ENCODE assay signal across 1 cellular context in the genomic region with DNA sequence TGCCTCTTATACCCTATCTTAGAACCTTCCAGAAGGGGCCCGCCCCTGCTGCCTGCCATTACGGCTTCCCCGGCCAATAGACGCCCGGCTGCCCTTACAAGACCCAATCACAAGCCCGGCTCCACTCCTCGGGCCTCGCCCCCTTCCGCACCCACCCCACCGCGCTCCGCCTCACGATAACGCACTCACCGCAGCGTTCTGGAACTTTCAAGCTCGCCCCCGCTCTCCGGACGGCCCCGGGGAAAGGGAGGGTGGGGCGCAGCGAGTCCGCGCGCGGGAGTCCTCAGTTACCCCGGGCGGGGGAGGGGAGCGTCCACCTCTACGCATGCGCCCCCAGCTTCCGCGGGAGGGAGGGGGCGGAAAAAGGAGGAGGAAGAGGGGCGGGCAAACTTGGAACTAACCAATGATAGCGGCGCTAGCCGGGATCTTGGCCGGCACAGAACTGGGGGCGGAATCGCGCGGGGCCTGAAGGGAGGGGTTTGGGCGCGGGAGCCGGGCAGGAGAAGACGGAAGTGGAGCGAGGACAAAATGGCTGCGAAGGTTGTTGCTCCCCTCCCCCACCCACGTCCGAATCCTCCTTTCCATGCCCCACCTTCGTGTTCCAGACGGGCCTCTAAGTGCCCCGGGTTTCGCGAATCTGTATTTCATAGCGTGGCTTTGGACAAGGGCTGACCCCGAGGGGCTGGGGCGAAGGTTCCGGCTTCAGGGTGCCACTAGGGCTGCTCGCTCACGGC.
A peak's percentile ranks its signal among the peaks of the same experiment; 100 is the strongest.
TF ChIP-seq lines count a peak whose summit lies in the region.

No MANE protein-coding gene starts in this region.

TF ChIP-seq in HepG2, 621 proteins besides CTCF, POLR2A, EP300 and RAD21 (continued from another document and continues in another):
- TF ChIP-seq, protein P1, sequence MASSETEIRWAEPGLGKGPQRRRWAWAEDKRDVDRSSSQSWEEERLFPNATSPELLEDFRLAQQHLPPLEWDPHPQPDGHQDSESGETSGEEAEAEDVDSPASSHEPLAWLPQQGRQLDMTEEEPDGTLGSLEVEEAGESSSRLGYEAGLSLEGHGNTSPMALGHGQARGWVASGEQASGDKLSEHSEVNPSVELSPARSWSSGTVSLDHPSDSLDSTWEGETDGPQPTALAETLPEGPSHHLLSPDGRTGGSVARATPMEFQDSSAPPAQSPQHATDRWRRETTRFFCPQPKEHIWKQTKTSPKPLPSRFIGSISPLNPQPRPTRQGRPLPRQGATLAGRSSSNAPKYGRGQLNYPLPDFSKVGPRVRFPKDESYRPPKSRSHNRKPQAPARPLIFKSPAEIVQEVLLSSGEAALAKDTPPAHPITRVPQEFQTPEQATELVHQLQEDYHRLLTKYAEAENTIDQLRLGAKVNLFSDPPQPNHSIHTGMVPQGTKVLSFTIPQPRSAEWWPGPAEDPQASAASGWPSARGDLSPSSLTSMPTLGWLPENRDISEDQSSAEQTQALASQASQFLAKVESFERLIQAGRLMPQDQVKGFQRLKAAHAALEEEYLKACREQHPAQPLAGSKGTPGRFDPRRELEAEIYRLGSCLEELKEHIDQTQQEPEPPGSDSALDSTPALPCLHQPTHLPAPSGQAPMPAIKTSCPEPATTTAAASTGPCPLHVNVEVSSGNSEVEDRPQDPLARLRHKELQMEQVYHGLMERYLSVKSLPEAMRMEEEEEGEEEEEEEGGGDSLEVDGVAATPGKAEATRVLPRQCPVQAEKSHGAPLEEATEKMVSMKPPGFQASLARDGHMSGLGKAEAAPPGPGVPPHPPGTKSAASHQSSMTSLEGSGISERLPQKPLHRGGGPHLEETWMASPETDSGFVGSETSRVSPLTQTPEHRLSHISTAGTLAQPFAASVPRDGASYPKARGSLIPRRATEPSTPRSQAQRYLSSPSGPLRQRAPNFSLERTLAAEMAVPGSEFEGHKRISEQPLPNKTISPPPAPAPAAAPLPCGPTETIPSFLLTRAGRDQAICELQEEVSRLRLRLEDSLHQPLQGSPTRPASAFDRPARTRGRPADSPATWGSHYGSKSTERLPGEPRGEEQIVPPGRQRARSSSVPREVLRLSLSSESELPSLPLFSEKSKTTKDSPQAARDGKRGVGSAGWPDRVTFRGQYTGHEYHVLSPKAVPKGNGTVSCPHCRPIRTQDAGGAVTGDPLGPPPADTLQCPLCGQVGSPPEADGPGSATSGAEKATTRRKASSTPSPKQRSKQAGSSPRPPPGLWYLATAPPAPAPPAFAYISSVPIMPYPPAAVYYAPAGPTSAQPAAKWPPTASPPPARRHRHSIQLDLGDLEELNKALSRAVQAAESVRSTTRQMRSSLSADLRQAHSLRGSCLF (CRISPR knock-in tag; IDR thresholded peaks at IDR 0.05; ENCODE audit: borderline replicate concordance): no peak
- TF ChIP-seq CREM (IDR thresholded peaks at IDR 0.05) (peak; percentile 67), CREM (CRISPR knock-in tag; IDR thresholded peaks at IDR 0.05) (no peak), NR3C1 (CRISPR knock-in tag; IDR thresholded peaks at IDR 0.05) (no peak), MED1 (CRISPR knock-in tag; IDR thresholded peaks at IDR 0.05) (peak; percentile 58), NONO (IDR thresholded peaks at IDR 0.05) (no peak), NONO (CRISPR knock-in tag; conservative IDR thresholded peaks at IDR 0.05) (peak; percentile 48; the same call in 1 of the 2 replicates), PTBP1 (IDR thresholded peaks at IDR 0.05; ENCODE audit: low read depth, low read length, poor library complexity, severe bottlenecking) (peak; percentile 1), MED8 (CRISPR knock-in tag; IDR thresholded peaks at IDR 0.05; ENCODE audit: insufficient replicate concordance) (peak; percentile 74), ZSCAN20 (CRISPR knock-in tag; IDR thresholded peaks at IDR 0.05; ENCODE audit: borderline replicate concordance) (peak; percentile 15; the same call in 1 of the 2 replicates), ELF4 (CRISPR knock-in tag; IDR thresholded peaks at IDR 0.05; ENCODE audit: borderline replicate concordance) (peak; percentile 60; the same call in 1 of the 2 replicates), ZNF12 (CRISPR knock-in tag; IDR thresholded peaks at IDR 0.05) (peak; percentile 16), ZNF788 (CRISPR knock-in tag; IDR thresholded peaks at IDR 0.05; ENCODE audit: borderline replicate concordance) (peak; percentile 8; the same call in 1 of the 2 replicates), ZNF441 (CRISPR knock-in tag; IDR thresholded peaks at IDR 0.05; ENCODE audit: borderline replicate concordance) (peak; percentile 56), TAF15 (IDR thresholded peaks at IDR 0.05; ENCODE audit: low read depth, low read length, poor library complexity, severe bottlenecking) (peak; percentile 37), RNF2 (conservative IDR thresholded peaks at IDR 0.05; ENCODE audit: low read depth) (0 out of 2 replicates have a peak, but pooled peaks have one; percentile 40), KLF9 (CRISPR knock-in tag; IDR thresholded peaks at IDR 0.05; ENCODE audit: low read depth) (0 out of 2 replicates have a peak, but pooled peaks have one; percentile 52), ZNF703 (CRISPR knock-in tag; IDR thresholded peaks at IDR 0.05; ENCODE audit: borderline replicate concordance) (peak; percentile 14; the same call in 1 of the 2 replicates), ZNF224 (CRISPR knock-in tag; IDR thresholded peaks at IDR 0.05) (0 out of 2 replicates have a peak, but pooled peaks have one; percentile 31), TCF12 (IDR thresholded peaks at IDR 0.05) (no peak), TCF12 (CRISPR knock-in tag; IDR thresholded peaks at IDR 0.05) (0 out of 2 replicates have a peak, but pooled peaks have one; percentile 1), TBX3 (IDR thresholded peaks at IDR 0.05; ENCODE audit: borderline replicate concordance) (peak; percentile 17; the same call in 1 of the 2 replicates), KMT2B (CRISPR knock-in tag; IDR thresholded peaks at IDR 0.05) (peak; percentile 81), MAZ (IDR thresholded peaks at IDR 0.05; ENCODE audit: borderline replicate concordance, low read depth, low read length) (peak; percentile 98), MAZ (CRISPR knock-in tag; IDR thresholded peaks at IDR 0.05; ENCODE audit: low read depth) (peak; percentile 92), TARDBP (CRISPR knock-in tag; IDR thresholded peaks at IDR 0.05) (peak; percentile 81), SP2 (CRISPR knock-in tag; IDR thresholded peaks at IDR 0.05) (peak; percentile 83), ZFP90 (CRISPR knock-in tag; IDR thresholded peaks at IDR 0.05; ENCODE audit: borderline replicate concordance) (no peak), KLF15 (CRISPR knock-in tag; IDR thresholded peaks at IDR 0.05; ENCODE audit: borderline replicate concordance) (peak; percentile 49; the same call in 1 of the 2 replicates)
- TF ChIP-seq, protein P2, sequence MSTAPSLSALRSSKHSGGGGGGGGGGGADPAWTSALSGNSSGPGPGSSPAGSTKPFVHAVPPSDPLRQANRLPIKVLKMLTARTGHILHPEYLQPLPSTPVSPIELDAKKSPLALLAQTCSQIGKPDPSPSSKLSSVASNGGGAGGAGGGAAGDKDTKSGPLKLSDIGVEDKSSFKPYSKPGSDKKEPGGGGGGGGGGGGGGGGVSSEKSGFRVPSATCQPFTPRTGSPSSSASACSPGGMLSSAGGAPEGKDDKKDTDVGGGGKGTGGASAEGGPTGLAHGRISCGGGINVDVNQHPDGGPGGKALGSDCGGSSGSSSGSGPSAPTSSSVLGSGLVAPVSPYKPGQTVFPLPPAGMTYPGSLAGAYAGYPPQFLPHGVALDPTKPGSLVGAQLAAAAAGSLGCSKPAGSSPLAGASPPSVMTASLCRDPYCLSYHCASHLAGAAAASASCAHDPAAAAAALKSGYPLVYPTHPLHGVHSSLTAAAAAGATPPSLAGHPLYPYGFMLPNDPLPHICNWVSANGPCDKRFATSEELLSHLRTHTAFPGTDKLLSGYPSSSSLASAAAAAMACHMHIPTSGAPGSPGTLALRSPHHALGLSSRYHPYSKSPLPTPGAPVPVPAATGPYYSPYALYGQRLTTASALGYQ (CRISPR knock-in tag; IDR thresholded peaks at IDR 0.05): peak; percentile 70
- TF ChIP-seq, protein P3, sequence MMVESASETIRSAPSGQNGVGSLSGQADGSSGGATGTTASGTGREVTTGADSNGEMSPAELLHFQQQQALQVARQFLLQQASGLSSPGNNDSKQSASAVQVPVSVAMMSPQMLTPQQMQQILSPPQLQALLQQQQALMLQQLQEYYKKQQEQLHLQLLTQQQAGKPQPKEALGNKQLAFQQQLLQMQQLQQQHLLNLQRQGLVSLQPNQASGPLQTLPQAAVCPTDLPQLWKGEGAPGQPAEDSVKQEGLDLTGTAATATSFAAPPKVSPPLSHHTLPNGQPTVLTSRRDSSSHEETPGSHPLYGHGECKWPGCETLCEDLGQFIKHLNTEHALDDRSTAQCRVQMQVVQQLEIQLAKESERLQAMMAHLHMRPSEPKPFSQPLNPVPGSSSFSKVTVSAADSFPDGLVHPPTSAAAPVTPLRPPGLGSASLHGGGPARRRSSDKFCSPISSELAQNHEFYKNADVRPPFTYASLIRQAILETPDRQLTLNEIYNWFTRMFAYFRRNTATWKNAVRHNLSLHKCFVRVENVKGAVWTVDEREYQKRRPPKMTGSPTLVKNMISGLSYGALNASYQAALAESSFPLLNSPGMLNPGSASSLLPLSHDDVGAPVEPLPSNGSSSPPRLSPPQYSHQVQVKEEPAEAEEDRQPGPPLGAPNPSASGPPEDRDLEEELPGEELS (CRISPR knock-in tag; IDR thresholded peaks at IDR 0.05): peak; percentile 38; the same call in 1 of the 2 replicates
- TF ChIP-seq, protein P4, sequence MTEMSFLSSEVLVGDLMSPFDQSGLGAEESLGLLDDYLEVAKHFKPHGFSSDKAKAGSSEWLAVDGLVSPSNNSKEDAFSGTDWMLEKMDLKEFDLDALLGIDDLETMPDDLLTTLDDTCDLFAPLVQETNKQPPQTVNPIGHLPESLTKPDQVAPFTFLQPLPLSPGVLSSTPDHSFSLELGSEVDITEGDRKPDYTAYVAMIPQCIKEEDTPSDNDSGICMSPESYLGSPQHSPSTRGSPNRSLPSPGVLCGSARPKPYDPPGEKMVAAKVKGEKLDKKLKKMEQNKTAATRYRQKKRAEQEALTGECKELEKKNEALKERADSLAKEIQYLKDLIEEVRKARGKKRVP (CRISPR knock-in tag; IDR thresholded peaks at IDR 0.05): peak in 1 of 2 experiments; percentile 29; a peak in 1 of 4 replicates
- TF ChIP-seq, protein P5, sequence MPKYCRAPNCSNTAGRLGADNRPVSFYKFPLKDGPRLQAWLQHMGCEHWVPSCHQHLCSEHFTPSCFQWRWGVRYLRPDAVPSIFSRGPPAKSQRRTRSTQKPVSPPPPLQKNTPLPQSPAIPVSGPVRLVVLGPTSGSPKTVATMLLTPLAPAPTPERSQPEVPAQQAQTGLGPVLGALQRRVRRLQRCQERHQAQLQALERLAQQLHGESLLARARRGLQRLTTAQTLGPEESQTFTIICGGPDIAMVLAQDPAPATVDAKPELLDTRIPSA (CRISPR knock-in tag; IDR thresholded peaks at IDR 0.05; ENCODE audit: borderline replicate concordance): peak; percentile 94; the same call in 1 of the 2 replicates
- TF ChIP-seq, protein P6, sequence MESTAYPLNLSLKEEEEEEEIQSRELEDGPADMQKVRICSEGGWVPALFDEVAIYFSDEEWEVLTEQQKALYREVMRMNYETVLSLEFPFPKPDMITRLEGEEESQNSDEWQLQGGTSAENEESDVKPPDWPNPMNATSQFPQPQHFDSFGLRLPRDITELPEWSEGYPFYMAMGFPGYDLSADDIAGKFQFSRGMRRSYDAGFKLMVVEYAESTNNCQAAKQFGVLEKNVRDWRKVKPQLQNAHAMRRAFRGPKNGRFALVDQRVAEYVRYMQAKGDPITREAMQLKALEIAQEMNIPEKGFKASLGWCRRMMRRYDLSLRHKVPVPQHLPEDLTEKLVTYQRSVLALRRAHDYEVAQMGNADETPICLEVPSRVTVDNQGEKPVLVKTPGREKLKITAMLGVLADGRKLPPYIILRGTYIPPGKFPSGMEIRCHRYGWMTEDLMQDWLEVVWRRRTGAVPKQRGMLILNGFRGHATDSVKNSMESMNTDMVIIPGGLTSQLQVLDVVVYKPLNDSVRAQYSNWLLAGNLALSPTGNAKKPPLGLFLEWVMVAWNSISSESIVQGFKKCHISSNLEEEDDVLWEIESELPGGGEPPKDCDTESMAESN (CRISPR knock-in tag; conservative IDR thresholded peaks at IDR 0.05): peak; percentile 40; the same call in 1 of the 2 replicates
- TF ChIP-seq, protein P7, sequence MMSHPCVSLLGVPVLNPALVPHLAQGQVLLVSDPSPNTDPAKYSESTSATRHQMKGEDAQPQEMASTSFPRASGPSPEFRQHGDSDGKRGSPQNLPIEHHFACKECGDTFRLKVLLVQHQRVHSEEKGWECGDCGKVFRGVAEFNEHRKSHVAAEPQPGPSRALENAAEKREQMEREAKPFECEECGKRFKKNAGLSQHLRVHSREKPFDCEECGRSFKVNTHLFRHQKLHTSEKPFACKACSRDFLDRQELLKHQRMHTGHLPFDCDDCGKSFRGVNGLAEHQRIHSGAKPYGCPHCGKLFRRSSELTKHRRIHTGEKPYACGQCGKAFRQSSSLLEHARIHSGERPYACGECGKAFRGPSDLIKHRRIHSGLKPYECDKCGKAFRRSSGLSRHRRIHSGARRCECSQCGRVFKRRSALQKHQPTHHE (CRISPR knock-in tag; IDR thresholded peaks at IDR 0.05; ENCODE audit: borderline replicate concordance): no peak
- TF ChIP-seq, protein P8, sequence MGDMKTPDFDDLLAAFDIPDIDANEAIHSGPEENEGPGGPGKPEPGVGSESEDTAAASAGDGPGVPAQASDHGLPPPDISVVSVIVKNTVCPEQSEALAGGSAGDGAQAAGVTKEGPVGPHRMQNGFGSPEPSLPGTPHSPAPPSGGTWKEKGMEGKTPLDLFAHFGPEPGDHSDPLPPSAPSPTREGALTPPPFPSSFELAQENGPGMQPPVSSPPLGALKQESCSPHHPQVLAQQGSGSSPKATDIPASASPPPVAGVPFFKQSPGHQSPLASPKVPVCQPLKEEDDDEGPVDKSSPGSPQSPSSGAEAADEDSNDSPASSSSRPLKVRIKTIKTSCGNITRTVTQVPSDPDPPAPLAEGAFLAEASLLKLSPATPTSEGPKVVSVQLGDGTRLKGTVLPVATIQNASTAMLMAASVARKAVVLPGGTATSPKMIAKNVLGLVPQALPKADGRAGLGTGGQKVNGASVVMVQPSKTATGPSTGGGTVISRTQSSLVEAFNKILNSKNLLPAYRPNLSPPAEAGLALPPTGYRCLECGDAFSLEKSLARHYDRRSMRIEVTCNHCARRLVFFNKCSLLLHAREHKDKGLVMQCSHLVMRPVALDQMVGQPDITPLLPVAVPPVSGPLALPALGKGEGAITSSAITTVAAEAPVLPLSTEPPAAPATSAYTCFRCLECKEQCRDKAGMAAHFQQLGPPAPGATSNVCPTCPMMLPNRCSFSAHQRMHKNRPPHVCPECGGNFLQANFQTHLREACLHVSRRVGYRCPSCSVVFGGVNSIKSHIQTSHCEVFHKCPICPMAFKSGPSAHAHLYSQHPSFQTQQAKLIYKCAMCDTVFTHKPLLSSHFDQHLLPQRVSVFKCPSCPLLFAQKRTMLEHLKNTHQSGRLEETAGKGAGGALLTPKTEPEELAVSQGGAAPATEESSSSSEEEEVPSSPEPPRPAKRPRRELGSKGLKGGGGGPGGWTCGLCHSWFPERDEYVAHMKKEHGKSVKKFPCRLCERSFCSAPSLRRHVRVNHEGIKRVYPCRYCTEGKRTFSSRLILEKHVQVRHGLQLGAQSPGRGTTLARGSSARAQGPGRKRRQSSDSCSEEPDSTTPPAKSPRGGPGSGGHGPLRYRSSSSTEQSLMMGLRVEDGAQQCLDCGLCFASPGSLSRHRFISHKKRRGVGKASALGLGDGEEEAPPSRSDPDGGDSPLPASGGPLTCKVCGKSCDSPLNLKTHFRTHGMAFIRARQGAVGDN (CRISPR knock-in tag; IDR thresholded peaks at IDR 0.05): peak; percentile 93
- TF ChIP-seq, protein P9, sequence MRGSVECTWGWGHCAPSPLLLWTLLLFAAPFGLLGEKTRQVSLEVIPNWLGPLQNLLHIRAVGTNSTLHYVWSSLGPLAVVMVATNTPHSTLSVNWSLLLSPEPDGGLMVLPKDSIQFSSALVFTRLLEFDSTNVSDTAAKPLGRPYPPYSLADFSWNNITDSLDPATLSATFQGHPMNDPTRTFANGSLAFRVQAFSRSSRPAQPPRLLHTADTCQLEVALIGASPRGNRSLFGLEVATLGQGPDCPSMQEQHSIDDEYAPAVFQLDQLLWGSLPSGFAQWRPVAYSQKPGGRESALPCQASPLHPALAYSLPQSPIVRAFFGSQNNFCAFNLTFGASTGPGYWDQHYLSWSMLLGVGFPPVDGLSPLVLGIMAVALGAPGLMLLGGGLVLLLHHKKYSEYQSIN (CRISPR knock-in tag; IDR thresholded peaks at IDR 0.05; ENCODE audit: borderline replicate concordance): no peak
